In the genomic region with DNA sequence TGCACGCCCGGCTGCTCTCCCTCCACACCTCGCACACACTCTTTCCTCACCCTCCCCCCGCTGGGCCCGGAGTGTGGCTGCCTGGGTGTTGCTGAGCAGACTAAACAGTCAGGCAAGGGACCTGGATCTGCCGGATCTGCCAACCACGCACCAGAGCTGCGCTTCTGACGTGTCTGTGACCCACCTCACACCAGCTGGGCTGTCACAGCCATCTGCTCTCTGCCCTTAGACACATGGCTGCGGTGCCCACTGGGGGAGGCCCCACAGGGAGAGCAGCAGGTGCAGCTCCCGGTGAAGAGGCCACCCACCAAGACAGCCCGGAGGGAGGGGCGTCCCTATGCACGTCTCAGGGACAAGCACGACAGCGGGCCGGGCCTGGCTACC, we compare ENCODE assay signal across 8 cellular contexts.
A peak's percentile ranks its signal among the peaks of the same experiment; 100 is the strongest.
DNase-seq lines count a peak whose midpoint lies in the region; ATAC-seq and TF ChIP-seq lines count a peak whose summit lies in the region.
"Not testable (repeated sequence)": the region's sequence is repeated elsewhere in the genome, so short reads cannot be mapped to it uniquely, and the experiment has no call there.

No MANE protein-coding gene starts in this region.

- not testable (repeated sequence) for H3K27me3 Mint-ChIP-seq in CD8-positive, alpha-beta memory T cell; activated B cell treated with CpG ODN at 0.5 μM for 24 hours; activated T-cell treated with anti-CD3 and anti-CD28 coated beads, Interleukin-2, amount 50 U/mL, for 4 hours (ENCODE audit: low read depth); central memory CD8-positive, alpha-beta T cell; naive B cell

- intact Hi-C loops in activated B cell treated with CpG ODN at 0.5 μM for 24 hours (cut with micrococcal nuclease): not testable (repeated sequence)

- not testable (repeated sequence) for H3K36me3 ChIP-seq in CD8-positive, alpha-beta memory T cell (ENCODE audit: insufficient read depth, low read length)

- ATAC-seq in GM21717 (IDR thresholded peaks at IDR 0.05; ENCODE audit: unreplicated experiment) (peak; percentile 38), HG03460 (IDR thresholded peaks at IDR 0.05; ENCODE audit: unreplicated experiment) (peak; percentile 36), activated B cell treated with CpG ODN at 0.5 μM for 24 hours (ENCODE audit: low read depth) (peak; percentile 70), naive B cell (ENCODE audit: low read depth in 2 of 2) (peak; percentile 65 to 66)
- ATAC-seq in activated T-cell treated with anti-CD3 and anti-CD28 coated beads, Interleukin-2, amount 50 U/mL, for 4 hours: peak; percentile 20 to 52
- ATAC-seq in central memory CD8-positive, alpha-beta T cell (replicated peaks; ENCODE audit: extremely low read depth, poor library complexity, severe bottlenecking): peak; percentile 80

- not testable (repeated sequence) for H3K9me3 Mint-ChIP-seq in CD8-positive, alpha-beta memory T cell; activated B cell treated with CpG ODN at 0.5 μM for 24 hours; activated T-cell treated with anti-CD3 and anti-CD28 coated beads, Interleukin-2, amount 50 U/mL, for 4 hours; central memory CD8-positive, alpha-beta T cell; naive B cell

- peak; percentile 52 to 80 (median 62) for DNase-seq in CD8-positive, alpha-beta memory T cell
- DNase-seq in activated B cell treated with CpG ODN at 0.5 μM for 24 hours (peak; percentile 44), naive B cell (peak; percentile 81)
- not testable (repeated sequence) for DNase-seq in activated T-cell treated with anti-CD3 and anti-CD28 coated beads, Interleukin-2, amount 50 U/mL, for 4 hours
- peak in 1 of 2 donors; percentile 54 for DNase-seq in central memory CD8-positive, alpha-beta T cell (ENCODE audit: low spot score in 2 of 2)
- peak; percentile 12 for DNase-seq in stimulated activated CD8-positive, alpha-beta memory T cell treated with anti-CD3 and anti-CD28 coated beads, Interleukin-7, amount 100 ng/mL, for 24 hours (ENCODE audit: low read depth)

- not testable (repeated sequence) for H3K4me3 ChIP-seq in CD8-positive, alpha-beta memory T cell (ENCODE audit: low read length)

- H3K27me3 ChIP-seq in CD8-positive, alpha-beta memory T cell (ENCODE audit: insufficient read depth, low read length, poor library complexity, severe bottlenecking): not testable (repeated sequence)

- not testable (repeated sequence) for H3K27ac Mint-ChIP-seq in CD8-positive, alpha-beta memory T cell; activated B cell treated with CpG ODN at 0.5 μM for 24 hours; central memory CD8-positive, alpha-beta T cell (ENCODE audit: low read depth)
- peak overlapping the region in 3 of 6 donors; percentile 62 to 84 (median 69) for H3K27ac Mint-ChIP-seq in naive B cell

- POLR2A ChIA-PET in CD8-positive, alpha-beta memory T cell (lab: Charles Lee); activated B cell treated with CpG ODN at 0.5 μM for 24 hours (lab: Charles Lee): not testable (repeated sequence)

- CTCF ChIA-PET in CD8-positive, alpha-beta memory T cell (lab: Charles Lee); activated B cell treated with CpG ODN at 0.5 μM for 24 hours (lab: Charles Lee): not testable (repeated sequence)

- not testable (repeated sequence) for TF ChIP-seq CTCF in activated B cell treated with CpG ODN at 0.5 μM for 24 hours (IDR thresholded peaks at IDR 0.05)

- H3K9me3 ChIP-seq in CD8-positive, alpha-beta memory T cell (ENCODE audit: low read length): not testable (repeated sequence)

- H3K27ac ChIP-seq in CD8-positive, alpha-beta memory T cell (ENCODE audit: low read depth, low read length): not testable (repeated sequence)

- not testable (repeated sequence) for H3K36me3 Mint-ChIP-seq in CD8-positive, alpha-beta memory T cell; activated B cell treated with CpG ODN at 0.5 μM for 24 hours (ENCODE audit: low read depth); activated T-cell treated with anti-CD3 and anti-CD28 coated beads, Interleukin-2, amount 50 U/mL, for 4 hours (ENCODE audit: insufficient read depth); central memory CD8-positive, alpha-beta T cell (ENCODE audit: insufficient read depth); naive B cell

- not testable (repeated sequence) for H3K4me1 ChIP-seq in CD8-positive, alpha-beta memory T cell (ENCODE audit: insufficient read depth, low read length)

- not testable (repeated sequence) for H3K4me1 Mint-ChIP-seq in CD8-positive, alpha-beta memory T cell; activated B cell treated with CpG ODN at 0.5 μM for 24 hours; activated T-cell treated with anti-CD3 and anti-CD28 coated beads, Interleukin-2, amount 50 U/mL, for 4 hours (ENCODE audit: low read depth); central memory CD8-positive, alpha-beta T cell; naive B cell

- not testable (repeated sequence) for H3K4me3 Mint-ChIP-seq in CD8-positive, alpha-beta memory T cell; activated B cell treated with CpG ODN at 0.5 μM for 24 hours; activated T-cell treated with anti-CD3 and anti-CD28 coated beads, Interleukin-2, amount 50 U/mL, for 4 hours; central memory CD8-positive, alpha-beta T cell; naive B cell
